In the genomic region with DNA sequence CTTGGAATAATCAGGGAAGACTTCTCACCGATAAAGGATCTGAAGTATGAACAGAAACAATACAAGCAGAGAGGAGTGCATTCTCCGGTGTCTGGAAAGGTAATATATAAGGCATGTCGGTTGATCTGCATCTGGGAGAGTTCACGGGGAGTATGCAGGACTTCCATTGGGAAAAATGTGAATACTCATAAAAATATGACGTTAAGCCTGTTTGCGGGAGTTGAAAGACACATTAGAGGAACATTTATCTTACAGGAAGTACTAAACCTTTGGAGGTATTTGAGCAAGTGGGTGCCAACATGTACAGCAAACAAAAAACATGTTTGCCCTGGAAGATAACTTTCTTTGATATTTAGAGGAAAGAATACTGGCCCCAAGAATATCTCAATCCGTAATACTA, we compare ENCODE assay signal across 22 cellular contexts.
DNase-seq lines count a peak whose midpoint lies in the region; ATAC-seq and TF ChIP-seq lines count a peak whose summit lies in the region.
"Had no signal": no experiment of that assay in that cellular context is flagged by ENCODE, and none has a peak within 500 bp of the region (broad histone marks: within the 10 kb centered on the region; RNA-seq: fewer than 3 reads in every experiment).

No MANE protein-coding gene starts in this region.

- H3K4me3 Mint-ChIP-seq in Caco-2 (ENCODE audit: unreplicated experiment), result peak overlapping the region; percentile 39
- H3K4me3 Mint-ChIP-seq in stimulated activated naive CD8-positive, alpha-beta T cell treated with anti-CD3 and anti-CD28 coated beads, Interleukin-15, amount 100 ng/mL, for 72 hours, result no peak overlapping the region
- H3K4me3 Mint-ChIP-seq: CD14-positive monocyte, GM23338, HFFc6, IgD-negative memory B cell had no signal

- H3K36me3 Mint-ChIP-seq in Caco-2 (ENCODE audit: insufficient read depth, unreplicated experiment), result no peaks in the 10 kb centered on the region
- H3K36me3 Mint-ChIP-seq: CD14-positive monocyte had no signal

- H3K4me1 Mint-ChIP-seq in Caco-2 (ENCODE audit: low read depth, unreplicated experiment), result peaks cover 31% of the 10 kb centered on the region
- no peaks in the 10 kb centered on the region for H3K4me1 Mint-ChIP-seq in stimulated activated naive CD8-positive, alpha-beta T cell treated with anti-CD3 and anti-CD28 coated beads, Interleukin-15, amount 100 ng/mL, for 72 hours
- H3K4me1 Mint-ChIP-seq: CD14-positive monocyte, GM23338, IgD-negative memory B cell had no signal

- peaks cover 9% of the 10 kb centered on the region for H3K9me3 Mint-ChIP-seq in Caco-2 (ENCODE audit: unreplicated experiment)
- no peaks in the 10 kb centered on the region for H3K9me3 Mint-ChIP-seq in stimulated activated naive CD8-positive, alpha-beta T cell treated with anti-CD3 and anti-CD28 coated beads, Interleukin-15, amount 100 ng/mL, for 72 hours

- H3K27me3 ChIP-seq in Caco-2 (replicated peaks; ENCODE audit: control insufficient read depth, insufficient read depth, low read length), result no peaks in the 10 kb centered on the region

- CTCF ChIA-PET in Caco-2 (lab: Charles Lee), result no interaction called here

- no peak overlapping the region for H3K9ac ChIP-seq in SK-N-MC (ENCODE audit: insufficient read length)
- H3K9ac ChIP-seq: SK-N-SH had no signal

- intact Hi-C loops in Caco-2 (cut with micrococcal nuclease; ENCODE audit: unreplicated experiment) (loop anchor here (2.0 to 5.0 kb wide), 5 partner anchors 140 to 595 kb away; no protein-coding TSS in a partner anchor), left colon (cut with DNase I, micrococcal nuclease) (no loop called here)

- H3K9me3 ChIP-seq in Caco-2 (peaks cover 7% of the 10 kb centered on the region; the same call in 1 of the 2 replicates), SK-N-MC (ENCODE audit: low read depth, low read length) (peaks cover 9% of the 10 kb centered on the region)

- peak overlapping the region; percentile 38; the same call in 1 of the 2 replicates for H3K27ac ChIP-seq in SK-N-MC

- peak overlapping the region; percentile 6 for H3K27ac Mint-ChIP-seq in Caco-2 (ENCODE audit: unreplicated experiment)
- no peak overlapping the region for H3K27ac Mint-ChIP-seq in stimulated activated naive CD8-positive, alpha-beta T cell treated with anti-CD3 and anti-CD28 coated beads, Interleukin-15, amount 100 ng/mL, for 72 hours
- H3K27ac Mint-ChIP-seq: CD14-positive monocyte, GM23338, HFFc6, IgD-negative memory B cell had no signal

- no peaks in the 10 kb centered on the region for H3K36me3 ChIP-seq in Caco-2 (ENCODE audit: control insufficient read depth, insufficient read depth, low read length)
- H3K36me3 ChIP-seq in SK-N-MC (ENCODE audit: insufficient read depth, low read length), result no peaks in the 10 kb centered on the region

- peak; percentile 86 for ATAC-seq in left colon
- ATAC-seq in stimulated activated naive CD8-positive, alpha-beta T cell treated with anti-CD3 and anti-CD28 coated beads, Interleukin-15, amount 100 ng/mL, for 72 hours, result no peak
- ATAC-seq: GM23338, Right ventricle myocardium inferior had no signal

- H3K4me3 ChIP-seq in Caco-2 (ENCODE audit: low read depth, low read length), result no peak overlapping the region
- no peak overlapping the region for H3K4me3 ChIP-seq in SK-N-MC
- H3K4me3 ChIP-seq: GM23338 had no signal

- POLR2A ChIA-PET in Caco-2 (lab: Charles Lee), result no interaction called here

- H3K4me1 ChIP-seq in Caco-2, result peaks cover 45% of the 10 kb centered on the region

- H3K27me3 Mint-ChIP-seq in Caco-2 (ENCODE audit: insufficient read depth, unreplicated experiment), result no peaks in the 10 kb centered on the region
- H3K27me3 Mint-ChIP-seq in stimulated activated naive CD8-positive, alpha-beta T cell treated with anti-CD3 and anti-CD28 coated beads, Interleukin-15, amount 100 ng/mL, for 72 hours, result no peaks in the 10 kb centered on the region
- H3K27me3 Mint-ChIP-seq: IgD-negative memory B cell had no signal

- DNase-seq in Caco-2 (peak; percentile 61 to 69), HuH-7.5 (ENCODE audit: low spot score) (peak; percentile 8), SK-N-MC (ENCODE audit: low read depth, low spot score) (no peak), left colon (no peak), cortex of kidney (lab: John Stamatoyannopoulos, UW) (no peak), COR-L47 (lab: John Stamatoyannopoulos, UW) (no peak), amniotic stem cell (lab: John Stamatoyannopoulos, UW) (no peak)
- no peak for DNase-seq in stimulated activated naive CD8-positive, alpha-beta T cell treated with anti-CD3 and anti-CD28 coated beads, Interleukin-15, amount 100 ng/mL, for 72 hours
- DNase-seq: ACHN, AML-193, HFFc6, MV-4-11, NCI-H1417 treated with DMSO at 0.1 percent for 48 hours, NCI-H2029 treated with DMSO at 0.1 percent for 48 hours, NCI-H510A treated with DMSO at 0.1 percent for 48 hours, NCI-H82, SK-N-SH, T-helper 1 cell had no signal

- no peak for TF ChIP-seq CTCF in Caco-2 (IDR thresholded peaks at IDR 0.05; ENCODE audit: insufficient read depth in 1 of 2, low read depth in 1 of 2, low read length in 1 of 2, severe bottlenecking in 1 of 2, unreplicated experiment in 1 of 2)

- BruUV-seq in Caco-2 (replicated peaks; lab: Mats Ljungman, UMichigan), result no TSS peak

Comparison
In these comparisons a context has a peak if more than half of its experiments do, and no peak if none do; other contexts are left out.
1. DNase-seq: peak in Caco-2 (2 of 2) and HuH-7.5 (single experiment); none in SK-N-MC (single experiment), left colon (0 of 2), cortex of kidney (single experiment), stimulated activated naive CD8-positive, alpha-beta T cell treated with anti-CD3 and anti-CD28 coated beads, Interleukin-15, amount 100 ng/mL, for 72 hours (0 of 2), COR-L47 (single experiment) and amniotic stem cell (single experiment).